In genomic region chr6:98945311-98946005, GRCh38 we compare ENCODE assay signal across 8 cellular contexts. TPM values are rescaled to one million over a fixed set of nuclear protein-coding genes. Genes with fewer than 3 reads are reported as not detected.
DNase-seq lines count a peak whose midpoint lies in the region; ATAC-seq and TF ChIP-seq lines count a peak whose summit lies in the region.

No MANE protein-coding gene starts in this region.

- peaks cover 23% of the 10 kb centered on the region for H3K36me3 Mint-ChIP-seq in activated naive CD4-positive, alpha-beta T cell treated with anti-CD3 and anti-CD28 coated beads, Interleukin-2, amount 50 U/mL, for 24 hours
- H3K36me3 Mint-ChIP-seq in endodermal cell (ENCODE audit: low read depth): peaks cover 25% of the 10 kb centered on the region

- DNase-seq in activated naive CD4-positive, alpha-beta T cell (lab: John Stamatoyannopoulos, UW): no peak
- peak; percentile 54 for DNase-seq in NCI-H69 (lab: John Stamatoyannopoulos, UW)
- no peak for DNase-seq in endodermal cell
- DNase-seq in stimulated activated naive CD8-positive, alpha-beta T cell treated with anti-CD3 and anti-CD28 coated beads, Interleukin-15, amount 100 ng/mL, for 72 hours: no peak
- no peak for DNase-seq in thyroid gland
- no peak for DNase-seq in hypothalamus (lab: John Stamatoyannopoulos, UW)

- peaks cover 9% of the 10 kb centered on the region for H3K9me3 Mint-ChIP-seq in activated naive CD4-positive, alpha-beta T cell treated with anti-CD3 and anti-CD28 coated beads, Interleukin-2, amount 50 U/mL, for 24 hours
- H3K9me3 Mint-ChIP-seq in endodermal cell: peaks cover 22% of the 10 kb centered on the region
- peaks cover 16 to 21% of the 10 kb centered on the region in 2 donors for H3K9me3 Mint-ChIP-seq in stimulated activated naive CD8-positive, alpha-beta T cell treated with anti-CD3 and anti-CD28 coated beads, Interleukin-15, amount 100 ng/mL, for 72 hours

- peaks cover 26% of the 10 kb centered on the region for H3K9me3 ChIP-seq in endodermal cell (ENCODE audit: control insufficient read depth, low read length)
- H3K9me3 ChIP-seq in thyroid gland: no peaks in the 10 kb centered on the region

- H3K27ac Mint-ChIP-seq in activated naive CD4-positive, alpha-beta T cell treated with anti-CD3 and anti-CD28 coated beads, Interleukin-2, amount 50 U/mL, for 24 hours: peak overlapping the region; percentile 94
- no peak overlapping the region for H3K27ac Mint-ChIP-seq in endodermal cell
- peak overlapping the region in 1 of 2 donors; percentile 98 for H3K27ac Mint-ChIP-seq in stimulated activated naive CD8-positive, alpha-beta T cell treated with anti-CD3 and anti-CD28 coated beads, Interleukin-15, amount 100 ng/mL, for 72 hours

- H3K4me1 ChIP-seq in endodermal cell (ENCODE audit: control insufficient read depth, insufficient read depth, low read length): peaks cover 3% of the 10 kb centered on the region
- H3K4me1 ChIP-seq in thyroid gland: peaks cover 15 to 24% of the 10 kb centered on the region in 2 donors

- TF ChIP-seq POLR2A in thyroid gland (IDR thresholded peaks at IDR 0.05): no peak

- no peak for TF ChIP-seq CTCF in endodermal cell (conservative IDR thresholded peaks at IDR 0.05)
- TF ChIP-seq CTCF in thyroid gland (IDR thresholded peaks at IDR 0.05): no peak

- no peak overlapping the region for H3K9ac ChIP-seq in endodermal cell (ENCODE audit: extremely low read depth, low read length, poor library complexity, severe bottlenecking)

- WGBS in endodermal cell (ENCODE audit: insufficient coverage in 1 of 2, insufficient read length in 1 of 2), 2 experiments: 90 to 100% methylated on average over 1 to 2 of the region's 2 CpGs
- 89 to 90% methylated on average over 2 of the region's 2 CpGs for WGBS in thyroid gland, 2 donors

- H3K27ac ChIP-seq in endodermal cell (ENCODE audit: low read depth, low read length): no peak overlapping the region
- peak overlapping the region in 1 of 3 donors; percentile 24 for H3K27ac ChIP-seq in thyroid gland

- no peak for ATAC-seq in stimulated activated naive CD8-positive, alpha-beta T cell treated with anti-CD3 and anti-CD28 coated beads, Interleukin-15, amount 100 ng/mL, for 72 hours
- no peak for ATAC-seq in HG03439 (IDR thresholded peaks at IDR 0.05; ENCODE audit: unreplicated experiment)

- peak overlapping the region; percentile 96 for H3K4me3 Mint-ChIP-seq in activated naive CD4-positive, alpha-beta T cell treated with anti-CD3 and anti-CD28 coated beads, Interleukin-2, amount 50 U/mL, for 24 hours
- peak overlapping the region; percentile 24 for H3K4me3 Mint-ChIP-seq in endodermal cell
- peak overlapping the region; percentile 90 to 96 for H3K4me3 Mint-ChIP-seq in stimulated activated naive CD8-positive, alpha-beta T cell treated with anti-CD3 and anti-CD28 coated beads, Interleukin-15, amount 100 ng/mL, for 72 hours

- peak overlapping the region; percentile 94 for H3K4me3 ChIP-seq in endodermal cell (ENCODE audit: low read length)
- no peak overlapping the region for H3K4me3 ChIP-seq in thyroid gland (replicated peaks in 1 of 3)

- H3K27me3 Mint-ChIP-seq in activated naive CD4-positive, alpha-beta T cell treated with anti-CD3 and anti-CD28 coated beads, Interleukin-2, amount 50 U/mL, for 24 hours: no peaks in the 10 kb centered on the region
- no peaks in the 10 kb centered on the region for H3K27me3 Mint-ChIP-seq in endodermal cell (ENCODE audit: insufficient read depth)
- peaks cover 8% of the 10 kb centered on the region for H3K27me3 Mint-ChIP-seq in stimulated activated naive CD8-positive, alpha-beta T cell treated with anti-CD3 and anti-CD28 coated beads, Interleukin-15, amount 100 ng/mL, for 72 hours

- peaks cover 64% of the 10 kb centered on the region for H3K4me1 Mint-ChIP-seq in activated naive CD4-positive, alpha-beta T cell treated with anti-CD3 and anti-CD28 coated beads, Interleukin-2, amount 50 U/mL, for 24 hours
- H3K4me1 Mint-ChIP-seq in endodermal cell: peaks cover 17% of the 10 kb centered on the region
- peaks cover 46% of the 10 kb centered on the region for H3K4me1 Mint-ChIP-seq in stimulated activated naive CD8-positive, alpha-beta T cell treated with anti-CD3 and anti-CD28 coated beads, Interleukin-15, amount 100 ng/mL, for 72 hours

- intact Hi-C loops in thyroid gland (cut with DNase I): no loop called here

- H3K27me3 ChIP-seq in endodermal cell (ENCODE audit: control insufficient read depth, insufficient read depth, low read length, poor library complexity, severe bottlenecking): no peaks in the 10 kb centered on the region
- H3K27me3 ChIP-seq in thyroid gland: no peaks in the 10 kb centered on the region

- H3K36me3 ChIP-seq in endodermal cell (ENCODE audit: control insufficient read depth, insufficient read depth, low read length) (no peaks in the 10 kb centered on the region), thyroid gland (no peaks in the 10 kb centered on the region)

RNA-seq across cellular contexts. Expression of gene FBXL4, which starts 2.3 kb away (rescaled TPM):
- total RNA-seq in endodermal cell (10 to 100 TPM; 14.1 to 17.4 TPM), thyroid gland (10 to 100 TPM; 33.1 to 49.9 (median 42.8) TPM)
- 8.4 TPM for polyA plus RNA-seq in endodermal cell (2013, experiment 1 of 2)
- polyA plus RNA-seq in endodermal cell (2013, experiment 2 of 2): 8.3 TPM

Comparison
In these comparisons a context has a peak if more than half of its experiments do, and no peak if none do; other contexts are left out.
1. H3K4me3 Mint-ChIP-seq: peak in every context shown above with its lines; median percentile 96 in activated naive CD4-positive, alpha-beta T cell treated with anti-CD3 and anti-CD28 coated beads, Interleukin-2, amount 50 U/mL, for 24 hours; 93 in stimulated activated naive CD8-positive, alpha-beta T cell treated with anti-CD3 and anti-CD28 coated beads, Interleukin-15, amount 100 ng/mL, for 72 hours; 24 in endodermal cell.